Comparison of ENCODE assay signal across 2 cellular contexts in the genomic region with DNA sequence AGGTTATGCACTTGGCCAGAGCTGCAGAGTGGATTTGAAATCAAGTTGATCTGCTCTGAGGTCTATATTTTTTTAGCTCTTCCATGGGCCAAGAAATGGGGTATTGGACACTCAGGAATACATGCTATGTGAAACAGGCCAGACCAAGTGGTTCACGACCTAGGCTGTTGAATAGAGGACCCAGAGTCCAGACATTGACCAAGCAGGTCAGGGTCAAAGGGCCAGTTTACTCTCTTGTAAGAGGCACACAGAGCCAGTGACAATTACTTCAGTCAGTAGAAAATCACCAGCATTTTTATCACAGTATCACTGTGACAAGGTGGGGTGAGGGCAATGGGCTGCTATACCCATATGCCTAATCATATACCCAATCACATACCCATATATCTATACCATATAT.
A peak's percentile ranks its signal among the peaks of the same experiment; 100 is the strongest.
TF ChIP-seq lines count a peak whose summit lies in the region.

No MANE protein-coding gene starts in this region.

TF ChIP-seq in liver, 16 proteins besides CTCF, POLR2A, EP300 and RAD21:
- TF ChIP-seq FOXA1 (IDR thresholded peaks at IDR 0.05) (no peak), SP1 (IDR thresholded peaks at IDR 0.05) (no peak), HNF4A (conservative IDR thresholded peaks at IDR 0.05) (peak; percentile 91 to 97), HNF4G (IDR thresholded peaks at IDR 0.05) (peak; percentile 63), NR2F2 (IDR thresholded peaks at IDR 0.05) (peak; percentile 55), JUND (IDR thresholded peaks at IDR 0.05) (peak in 1 of 2 donors; percentile 19), RXRA (IDR thresholded peaks at IDR 0.05) (peak; percentile 65 to 78), FOXA2 (IDR thresholded peaks at IDR 0.05) (no peak)
TF ChIP-seq in liver: peak in this region for 5.

TF ChIP-seq in HepG2, 621 proteins besides CTCF, POLR2A, EP300 and RAD21:
- TF ChIP-seq, protein P1, sequence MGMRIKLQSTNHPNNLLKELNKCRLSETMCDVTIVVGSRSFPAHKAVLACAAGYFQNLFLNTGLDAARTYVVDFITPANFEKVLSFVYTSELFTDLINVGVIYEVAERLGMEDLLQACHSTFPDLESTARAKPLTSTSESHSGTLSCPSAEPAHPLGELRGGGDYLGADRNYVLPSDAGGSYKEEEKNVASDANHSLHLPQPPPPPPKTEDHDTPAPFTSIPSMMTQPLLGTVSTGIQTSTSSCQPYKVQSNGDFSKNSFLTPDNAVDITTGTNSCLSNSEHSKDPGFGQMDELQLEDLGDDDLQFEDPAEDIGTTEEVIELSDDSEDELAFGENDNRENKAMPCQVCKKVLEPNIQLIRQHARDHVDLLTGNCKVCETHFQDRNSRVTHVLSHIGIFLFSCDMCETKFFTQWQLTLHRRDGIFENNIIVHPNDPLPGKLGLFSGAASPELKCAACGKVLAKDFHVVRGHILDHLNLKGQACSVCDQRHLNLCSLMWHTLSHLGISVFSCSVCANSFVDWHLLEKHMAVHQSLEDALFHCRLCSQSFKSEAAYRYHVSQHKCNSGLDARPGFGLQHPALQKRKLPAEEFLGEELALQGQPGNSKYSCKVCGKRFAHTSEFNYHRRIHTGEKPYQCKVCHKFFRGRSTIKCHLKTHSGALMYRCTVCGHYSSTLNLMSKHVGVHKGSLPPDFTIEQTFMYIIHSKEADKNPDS (CRISPR knock-in tag; IDR thresholded peaks at IDR 0.05), result no peak
- no peak for TF ChIP-seq NR3C1 (CRISPR knock-in tag; IDR thresholded peaks at IDR 0.05)
- TF ChIP-seq CBX1 (IDR thresholded peaks at IDR 0.05; ENCODE audit: low read depth), result no peak
- TF ChIP-seq, protein P2, sequence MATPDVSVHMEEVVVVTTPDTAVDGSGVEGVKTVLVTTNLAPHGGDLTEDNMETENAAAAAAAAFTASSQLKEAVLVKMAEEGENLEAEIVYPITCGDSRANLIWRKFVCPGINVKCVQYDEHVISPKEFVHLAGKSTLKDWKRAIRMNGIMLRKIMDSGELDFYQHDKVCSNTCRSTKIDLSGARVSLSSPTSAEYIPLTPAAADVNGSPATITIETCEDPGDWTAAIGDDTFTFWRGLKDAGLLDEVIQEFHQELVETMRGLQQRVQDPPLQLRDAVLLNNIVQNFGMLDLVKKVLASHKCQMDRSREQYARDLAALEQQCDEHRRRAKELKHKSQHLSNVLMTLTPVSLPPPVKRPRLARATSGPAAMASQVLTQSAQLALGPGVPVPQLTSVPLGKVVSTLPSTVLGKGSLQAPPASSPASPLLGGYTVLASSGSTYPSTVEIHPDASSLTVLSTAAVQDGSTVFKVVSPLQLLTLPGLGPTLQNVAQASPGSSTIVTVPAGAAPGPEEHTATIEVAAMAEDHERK (CRISPR knock-in tag; IDR thresholded peaks at IDR 0.05; ENCODE audit: low read depth), result no peak
- no peak for TF ChIP-seq JUND (CRISPR knock-in tag; IDR thresholded peaks at IDR 0.05)
- TF ChIP-seq REL (CRISPR knock-in tag; conservative IDR thresholded peaks at IDR 0.05), result no peak
- no peak for TF ChIP-seq NPAS2 (CRISPR knock-in tag; IDR thresholded peaks at IDR 0.05; ENCODE audit: borderline replicate concordance)
- no peak for TF ChIP-seq FOXP1 (IDR thresholded peaks at IDR 0.05)
- no peak for TF ChIP-seq FOXP1 (CRISPR knock-in tag; IDR thresholded peaks at IDR 0.05)
TF ChIP-seq in HepG2: peak in this region for 0.
